Comparison of ENCODE assay signal across 37 cellular contexts in the genomic region with DNA sequence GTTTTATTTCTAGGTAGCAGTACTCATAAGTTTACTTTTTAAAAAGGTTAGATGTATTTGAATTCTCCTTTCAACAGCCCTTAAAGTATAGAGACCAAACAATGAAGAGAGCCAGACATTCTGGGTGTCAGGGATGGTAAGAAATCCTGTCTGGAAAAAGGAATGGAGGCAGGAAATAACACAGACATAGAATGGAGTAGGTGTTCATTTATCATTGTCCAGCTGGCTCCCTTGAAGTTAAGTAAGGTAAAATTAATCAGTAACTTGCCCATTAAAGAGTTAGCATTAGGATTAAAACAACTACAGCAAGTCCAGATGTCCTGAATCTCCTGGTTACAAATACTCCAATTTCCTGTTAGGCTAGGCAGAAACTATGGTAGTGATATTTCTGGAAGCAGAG. TPM values are rescaled to one million over a fixed set of nuclear protein-coding genes. Genes with fewer than 3 reads are reported as not detected.
A peak's percentile ranks its signal among the peaks of the same experiment; 100 is the strongest.
DNase-seq lines count a peak whose midpoint lies in the region; ATAC-seq and TF ChIP-seq lines count a peak whose summit lies in the region.
"Had no signal": no experiment of that assay in that cellular context is flagged by ENCODE, and none has a peak within 500 bp of the region (broad histone marks: within the 10 kb centered on the region; RNA-seq: fewer than 3 reads in every experiment).

No MANE protein-coding gene starts in this region.

- H3K27ac Mint-ChIP-seq in progenitor cell of endocrine pancreas: peak overlapping the region; percentile 76
- H3K27ac Mint-ChIP-seq: activated CD4-positive, alpha-beta memory T cell treated with anti-CD3 and anti-CD28 coated beads, Interleukin-2, amount 10 ng/mL, durations not matched to agents 7 days and 5 days; activated T-helper 1 cell treated with anti-CD3 and anti-CD28 coated beads, Interleukin-12 subunit alpha, Interleukin-12 subunit beta, Interleukin-2, Interleukin-4 antibody, amounts not matched to agents 30 ng/mL and 10 ng/mL and 1 ng/mL, durations not matched to agents 14 hours and 24 hours and 36 hours; brain; CD8-positive, alpha-beta memory T cell; dendritic cell treated with granulocyte-macrophage colony-stimulating factor and Interleukin-4, amounts not matched to agents 40 ng/mL and 50 ng/mL, for 4 days; endodermal cell; memory B cell had no signal

- H3K4me2 ChIP-seq in GM23248 (ENCODE audit: unreplicated experiment): no peak overlapping the region
- no peak overlapping the region for H3K4me2 ChIP-seq in SK-N-SH

- H4K20me1 ChIP-seq in GM23248 (ENCODE audit: insufficient read depth): no peaks in the 10 kb centered on the region
- H4K20me1 ChIP-seq in SK-N-SH (ENCODE audit: insufficient read depth): no peaks in the 10 kb centered on the region

- POLR2A ChIA-PET in SK-N-SH (lab: Yijun Ruan, JAX): no interaction called here

- TF ChIP-seq CTCF in SK-N-SH (IDR thresholded peaks at IDR 0.05) (no peak), kidney epithelial cell (IDR thresholded peaks at IDR 0.05; ENCODE audit: insufficient read depth, low read length, poor library complexity, severe bottlenecking) (no peak), progenitor cell of endocrine pancreas (IDR thresholded peaks at IDR 0.05; ENCODE audit: unreplicated experiment) (no peak)

- no peak for TF ChIP-seq EP300 in SK-N-SH (IDR thresholded peaks at IDR 0.05; ENCODE audit: borderline replicate concordance in 1 of 2, low read depth in 1 of 2, low read length in 1 of 2)

- no peaks in the 10 kb centered on the region for H3K79me2 ChIP-seq in GM23248 (ENCODE audit: insufficient read depth)
- H3K79me2 ChIP-seq in SK-N-SH (ENCODE audit: insufficient read depth): peaks cover 47% of the 10 kb centered on the region
- H3K79me2 ChIP-seq: parathyroid adenoma had no signal

- H3K27ac ChIP-seq in GM23248 (no peak overlapping the region), SK-N-SH (ENCODE audit: low read depth in 2 of 2, low read length in 1 of 2) (peak overlapping the region; percentile 18 to 82)
- H3K27ac ChIP-seq: esophagus squamous epithelium, foreskin keratinocyte, heart left ventricle, parathyroid adenoma, thyroid gland had no signal

- in situ Hi-C loops in GM23248 (cut with MboI): no loop called here

- H3K4me3 ChIP-seq in GM23248: no peak overlapping the region
- H3K4me3 ChIP-seq in SK-N-SH (ENCODE audit: low read depth in 2 of 2, low read length in 1 of 2): no peak overlapping the region
- H3K4me3 ChIP-seq in kidney epithelial cell (ENCODE audit: low read depth, low read length): no peak overlapping the region
- H3K4me3 ChIP-seq: esophagus squamous epithelium, heart left ventricle, K562, thyroid gland had no signal

- H3K4me1 Mint-ChIP-seq in progenitor cell of endocrine pancreas (ENCODE audit: low read depth): peaks cover 24% of the 10 kb centered on the region
- H3K4me1 Mint-ChIP-seq: activated CD4-positive, alpha-beta memory T cell treated with anti-CD3 and anti-CD28 coated beads, Interleukin-2, amount 10 ng/mL, durations not matched to agents 7 days and 5 days; CD8-positive, alpha-beta memory T cell; endodermal cell; memory B cell; neural crest cell had no signal

- no peak overlapping the region for H3K9ac ChIP-seq in GM23248
- no peak overlapping the region for H3K9ac ChIP-seq in SK-N-SH
- H3K9ac ChIP-seq: parathyroid adenoma had no signal

- no peak for ATAC-seq in HG02759 (IDR thresholded peaks at IDR 0.05; ENCODE audit: unreplicated experiment)
- ATAC-seq in HG02973 (IDR thresholded peaks at IDR 0.05; ENCODE audit: unreplicated experiment): no peak
- no peak for ATAC-seq in GM18868 (IDR thresholded peaks at IDR 0.05; ENCODE audit: unreplicated experiment)
- ATAC-seq: activated CD4-positive, CD25-positive, alpha-beta regulatory T cell treated with anti-CD3 and anti-CD28 coated beads, Interleukin-2, amount 50 U/mL, for 24 hours; foreskin keratinocyte; HCT116; heart left ventricle; K562; left colon; sciatic nerve had no signal

- no peak overlapping the region for H3K4me3 Mint-ChIP-seq in progenitor cell of endocrine pancreas (ENCODE audit: low read depth)
- H3K4me3 Mint-ChIP-seq: activated CD4-positive, alpha-beta memory T cell treated with anti-CD3 and anti-CD28 coated beads, Interleukin-2, amount 10 ng/mL, durations not matched to agents 7 days and 5 days; activated T-helper 1 cell treated with anti-CD3 and anti-CD28 coated beads, Interleukin-12 subunit alpha, Interleukin-12 subunit beta, Interleukin-2, Interleukin-4 antibody, amounts not matched to agents 30 ng/mL and 10 ng/mL and 1 ng/mL, durations not matched to agents 14 hours and 24 hours and 36 hours; brain; CD8-positive, alpha-beta memory T cell; dendritic cell treated with granulocyte-macrophage colony-stimulating factor and Interleukin-4, amounts not matched to agents 40 ng/mL and 50 ng/mL, for 4 days; endodermal cell; memory B cell; neural crest cell had no signal

- CTCF ChIA-PET in SK-N-SH (lab: Yijun Ruan, JAX): no interaction called here

- H3F3A ChIP-seq in GM23248 (ENCODE audit: insufficient read depth): peaks cover 21% of the 10 kb centered on the region
- H3F3A ChIP-seq in SK-N-SH (replicated peaks; ENCODE audit: insufficient read depth): peaks cover 21% of the 10 kb centered on the region

- no peak for TF ChIP-seq RAD21 in SK-N-SH (IDR thresholded peaks at IDR 0.05; ENCODE audit: low read length)

- H2AFZ ChIP-seq in GM23248 (peak overlapping the region; percentile 14; the same call in 1 of the 2 replicates), SK-N-SH (ENCODE audit: low read depth) (no peak overlapping the region)
- H2AFZ ChIP-seq: parathyroid adenoma had no signal

- no peaks in the 10 kb centered on the region for H3K36me3 Mint-ChIP-seq in progenitor cell of endocrine pancreas (ENCODE audit: insufficient read depth)
- H3K36me3 Mint-ChIP-seq: brain; CD8-positive, alpha-beta memory T cell had no signal

- H3K27me3 ChIP-seq in GM23248 (replicated peaks; ENCODE audit: insufficient read depth) (no peaks in the 10 kb centered on the region), SK-N-SH (ENCODE audit: insufficient read depth) (no peaks in the 10 kb centered on the region), kidney epithelial cell (ENCODE audit: control insufficient read depth, insufficient read depth, low read length) (no peaks in the 10 kb centered on the region)
- H3K27me3 ChIP-seq: esophagus squamous epithelium, foreskin keratinocyte, heart left ventricle, thyroid gland had no signal

- H3K9me3 Mint-ChIP-seq in progenitor cell of endocrine pancreas (ENCODE audit: low read depth): no peaks in the 10 kb centered on the region
- H3K9me3 Mint-ChIP-seq: activated CD4-positive, alpha-beta memory T cell treated with anti-CD3 and anti-CD28 coated beads, Interleukin-2, amount 10 ng/mL, durations not matched to agents 7 days and 5 days; activated T-helper 1 cell treated with anti-CD3 and anti-CD28 coated beads, Interleukin-12 subunit alpha, Interleukin-12 subunit beta, Interleukin-2, Interleukin-4 antibody, amounts not matched to agents 30 ng/mL and 10 ng/mL and 1 ng/mL, durations not matched to agents 14 hours and 24 hours and 36 hours; brain; CD8-positive, alpha-beta memory T cell; dendritic cell treated with granulocyte-macrophage colony-stimulating factor and Interleukin-4, amounts not matched to agents 40 ng/mL and 50 ng/mL, for 4 days; endodermal cell; memory B cell; neural crest cell had no signal

- no peaks in the 10 kb centered on the region for H3K36me3 ChIP-seq in GM23248 (ENCODE audit: low read depth)
- H3K36me3 ChIP-seq in SK-N-SH (replicated peaks in 1 of 2; ENCODE audit: control insufficient read depth in 1 of 2, insufficient read depth in 2 of 2, low read length in 1 of 2): peaks cover 0 to 30% of the 10 kb centered on the region in 2 experiments
- no peaks in the 10 kb centered on the region for H3K36me3 ChIP-seq in kidney epithelial cell (ENCODE audit: control insufficient read depth, insufficient read depth, low read length)
- H3K36me3 ChIP-seq: esophagus squamous epithelium, heart left ventricle, thyroid gland had no signal

- H3K27me3 Mint-ChIP-seq in progenitor cell of endocrine pancreas: no peaks in the 10 kb centered on the region
- H3K27me3 Mint-ChIP-seq: brain; dendritic cell treated with granulocyte-macrophage colony-stimulating factor and Interleukin-4, amounts not matched to agents 40 ng/mL and 50 ng/mL, for 4 days had no signal

- H3K4me1 ChIP-seq in GM23248 (ENCODE audit: insufficient read depth) (peaks cover 24% of the 10 kb centered on the region), SK-N-SH (ENCODE audit: control insufficient read depth in 1 of 2, insufficient read depth in 2 of 2, low read depth in 1 of 2, low read length in 1 of 2) (peaks cover 0 to 21% of the 10 kb centered on the region in 2 experiments; a peak in 2 of 4 replicates)
- H3K4me1 ChIP-seq: esophagus squamous epithelium, parathyroid adenoma, thyroid gland had no signal

- H3K9me3 ChIP-seq in GM23248 (ENCODE audit: low read depth) (no peaks in the 10 kb centered on the region), SK-N-SH (no peaks in the 10 kb centered on the region)
- H3K9me3 ChIP-seq: esophagus squamous epithelium, heart left ventricle, thyroid gland had no signal

- DNase-seq in GM23248 (no peak), SK-N-SH (no peak), kidney epithelial cell (ENCODE audit: low read depth) (peak; percentile 69), progenitor cell of endocrine pancreas (ENCODE audit: low spot score, unreplicated experiment) (no peak)
- DNase-seq: activated CD4-positive, alpha-beta memory T cell treated with anti-CD3 and anti-CD28 coated beads, Interleukin-2, amount 10 ng/mL, durations not matched to agents 7 days and 5 days; activated CD8-positive, alpha-beta memory T cell treated with anti-CD3 and anti-CD28 coated beads, Interleukin-2, amount 50 U/mL, for 48 hours; activated naive CD4-positive, alpha-beta T cell treated with Interleukin-2 at 50 U/mL for 16 hours; CD8-positive, alpha-beta memory T cell; DMS153; endodermal cell; esophagus squamous epithelium; foreskin keratinocyte; heart left ventricle; left colon; NCI-H1092 treated with DMSO at 0.1 percent for 48 hours; NCI-H187; NCI-H510A treated with DMSO at 0.1 percent for 48 hours; Right ventricle myocardium superior; stimulated activated CD4-positive, alpha-beta T cell treated with anti-CD3 and anti-CD28 coated beads, Interleukin-4, amount 100 ng/mL, for 24 hours; thyroid gland had no signal

- H3K9me2 ChIP-seq in GM23248 (ENCODE audit: insufficient read depth) (no peaks in the 10 kb centered on the region), SK-N-SH (no peaks in the 10 kb centered on the region)

RNA-seq across cellular contexts. Expression of gene SUCNR1, which starts 13.5 kb away (rescaled TPM):
- under 0.01 TPM in 1 of 2 replicates, not detected in the other for total RNA-seq in GM23248 (2014; rRNA removed; shearing (Covaris generic))
- not detected in 2 replicates for polyA plus RNA-seq in GM23248 (2016; fragmentation: Nextera tagmentation; extraction: Ambion mirVana)
- 1.5 and 2.9 TPM in 2 replicates for polyA plus RNA-seq in SK-N-SH (2012; rRNA removed)
- 3.5 and 4.6 TPM in 2 replicates for polyA plus RNA-seq in SK-N-SH (2012; cell fraction: cytosol; rRNA removed)
- 1.1 and 3.5 TPM in 2 replicates for polyA plus RNA-seq in SK-N-SH (2012; cell fraction: nucleus; rRNA removed)
- 0.07 and 0.08 TPM in 2 replicates for total RNA-seq in kidney epithelial cell
- total RNA-seq in progenitor cell of endocrine pancreas: 0.07 and 0.16 TPM in 2 replicates
- total RNA-seq: activated CD4-positive, alpha-beta memory T cell treated with anti-CD3 and anti-CD28 coated beads, Interleukin-2, amount 10 ng/mL, durations not matched to agents 7 days and 5 days; activated T-helper 1 cell treated with anti-CD3 and anti-CD28 coated beads, Interleukin-12 subunit alpha, Interleukin-12 subunit beta, Interleukin-2, Interleukin-4 antibody, amounts not matched to agents 30 ng/mL and 10 ng/mL and 1 ng/mL, durations not matched to agents 14 hours and 24 hours and 36 hours; CD8-positive, alpha-beta memory T cell; endodermal cell; foreskin keratinocyte; HT1080; neural crest cell; T-helper 2 cell treated with Interferon-gamma antibody and Interleukin-4, amounts not matched to agents 100 ng/mL and 5 ng/mL, for 36 hours had no signal
- polyA plus RNA-seq: AG04450; BJ; CD8-positive, alpha-beta memory T cell; foreskin keratinocyte had no signal

RNA-seq across cellular contexts. Expression of gene AADAC, which starts 46.0 kb away (rescaled TPM):
- not detected in 2 replicates for total RNA-seq in GM23248 (2014; rRNA removed; shearing (Covaris generic))
- polyA plus RNA-seq in GM23248 (2016; fragmentation: Nextera tagmentation; extraction: Ambion mirVana): not detected in 2 replicates
- 1.2 and 3.5 TPM in 2 replicates for polyA plus RNA-seq in SK-N-SH (2012; rRNA removed)
- 0.39 and 0.64 TPM in 2 replicates for polyA plus RNA-seq in SK-N-SH (2012; cell fraction: cytosol; rRNA removed)
- 7.0 and 16.3 TPM in 2 replicates for polyA plus RNA-seq in SK-N-SH (2012; cell fraction: nucleus; rRNA removed)
- not detected in 2 replicates for total RNA-seq in kidney epithelial cell
- not detected in 2 replicates for total RNA-seq in progenitor cell of endocrine pancreas
- total RNA-seq: activated CD4-positive, alpha-beta memory T cell treated with anti-CD3 and anti-CD28 coated beads, Interleukin-2, amount 10 ng/mL, durations not matched to agents 7 days and 5 days; activated T-helper 1 cell treated with anti-CD3 and anti-CD28 coated beads, Interleukin-12 subunit alpha, Interleukin-12 subunit beta, Interleukin-2, Interleukin-4 antibody, amounts not matched to agents 30 ng/mL and 10 ng/mL and 1 ng/mL, durations not matched to agents 14 hours and 24 hours and 36 hours; CD8-positive, alpha-beta memory T cell; endodermal cell; foreskin keratinocyte; HT1080; left colon; neural crest cell; Right ventricle myocardium superior; sciatic nerve; T-helper 2 cell treated with Interferon-gamma antibody and Interleukin-4, amounts not matched to agents 100 ng/mL and 5 ng/mL, for 36 hours; thyroid gland had no signal
- polyA plus RNA-seq: AG04450; BJ; CD8-positive, alpha-beta memory T cell; foreskin keratinocyte; heart left ventricle; K562 had no signal
